Comparison of ENCODE assay signal across 18 cellular contexts in genomic region chr14:24887623-24888304, GRCh38.
A peak's percentile ranks its signal among the peaks of the same experiment; 100 is the strongest.
DNase-seq lines count a peak whose midpoint lies in the region; ATAC-seq and TF ChIP-seq lines count a peak whose summit lies in the region.
"Had no signal": no experiment of that assay in that cellular context is flagged by ENCODE, and none has a peak within 500 bp of the region (broad histone marks: within the 10 kb centered on the region; RNA-seq: fewer than 3 reads in every experiment).

No MANE protein-coding gene starts in this region.

- no peak overlapping the region for H4K5ac ChIP-seq in IMR-90 (ENCODE audit: low read depth, low read length)

- H3K36me3 ChIP-seq in Caco-2 (ENCODE audit: control insufficient read depth, insufficient read depth, low read length), result no peaks in the 10 kb centered on the region
- H3K36me3 ChIP-seq in IMR-90 (ENCODE audit: control insufficient read depth, insufficient read depth, low read length), result no peaks in the 10 kb centered on the region
- H3K36me3 ChIP-seq in kidney epithelial cell (ENCODE audit: control insufficient read depth, insufficient read depth, low read length), result no peaks in the 10 kb centered on the region
- H3K36me3 ChIP-seq in heart left ventricle, result no peaks in the 10 kb centered on the region
- H3K36me3 ChIP-seq: HAP-1, MG63, Peyer's patch had no signal

- H2AFZ ChIP-seq in IMR-90 (replicated peaks; ENCODE audit: low read length, poor library complexity), result no peak overlapping the region

- no peak overlapping the region for H2AK9ac ChIP-seq in IMR-90 (replicated peaks; ENCODE audit: low read depth, low read length, poor library complexity)

- no peak overlapping the region for H3K9ac ChIP-seq in IMR-90 (ENCODE audit: low read depth, low read length)

- no peaks in the 10 kb centered on the region for H3K27me3 Mint-ChIP-seq in Caco-2 (ENCODE audit: insufficient read depth, unreplicated experiment)

- H3K18ac ChIP-seq in IMR-90 (ENCODE audit: low read depth, low read length), result no peak overlapping the region

- in situ Hi-C loops in IMR-90 (cut with MboI; ENCODE audit: low sequenced_read_pairs) (no loop called here), astrocyte of the spinal cord (cut with HindIII; ENCODE audit: low sequenced_read_pairs) (no loop called here)

- no peak for ATAC-seq in IMR-90 (ENCODE audit: low read depth)
- ATAC-seq in GM21576 (IDR thresholded peaks at IDR 0.05; ENCODE audit: unreplicated experiment), result no peak
- ATAC-seq in heart left ventricle, result no peak
- ATAC-seq in HG02981 (IDR thresholded peaks at IDR 0.05; ENCODE audit: unreplicated experiment), result no peak

- H3K9me1 ChIP-seq in IMR-90 (ENCODE audit: insufficient read depth, low read length), result no peaks in the 10 kb centered on the region

- POLR2A ChIA-PET in Caco-2 (lab: Charles Lee) (no interaction called here), IMR-90 (lab: Charles Lee; ENCODE audit: unreplicated experiment) (no interaction called here)

- H3K27me3 ChIP-seq in Caco-2 (replicated peaks; ENCODE audit: control insufficient read depth, insufficient read depth, low read length), result no peaks in the 10 kb centered on the region
- H3K27me3 ChIP-seq in IMR-90 (ENCODE audit: control insufficient read depth, insufficient read depth, low read length), result no peaks in the 10 kb centered on the region
- no peaks in the 10 kb centered on the region for H3K27me3 ChIP-seq in kidney epithelial cell (ENCODE audit: control insufficient read depth, insufficient read depth, low read length)
- no peaks in the 10 kb centered on the region for H3K27me3 ChIP-seq in heart left ventricle
- H3K27me3 ChIP-seq: MG63, Peyer's patch had no signal

- H3K79me1 ChIP-seq in IMR-90 (ENCODE audit: low read depth in 1 of 2, low read length in 2 of 2), result no peaks in the 10 kb centered on the region

- BruUV-seq in Caco-2 (replicated peaks; lab: Mats Ljungman, UMichigan) (no TSS peak), IMR-90 (replicated peaks; lab: Mats Ljungman, UMichigan) (no TSS peak)

- no peak overlapping the region for H3K14ac ChIP-seq in IMR-90 (replicated peaks; ENCODE audit: low read depth, low read length)

- intact Hi-C loops in Caco-2 (cut with micrococcal nuclease; ENCODE audit: unreplicated experiment), result loop anchor here (5.0 kb wide), 1 partner anchor 70 kb away; no protein-coding TSS in a partner anchor
- intact Hi-C loops in IMR-90 (cut with micrococcal nuclease), result no loop called here
- intact Hi-C loops in heart left ventricle (cut with DNase I), result no loop called here

- no peak overlapping the region for H3K27ac ChIP-seq in IMR-90 (ENCODE audit: insufficient read depth, low read length)
- no peak overlapping the region for H3K27ac ChIP-seq in heart left ventricle
- H3K27ac ChIP-seq: Peyer's patch had no signal

- H3K4ac ChIP-seq in IMR-90 (ENCODE audit: low read depth, low read length), result no peak overlapping the region

- CTCF ChIA-PET in Caco-2 (lab: Charles Lee) (interaction anchor here (0.7 kb wide), 1 partner anchor 14 kb away, joined by 5 read pairs; no protein-coding TSS in a partner anchor), IMR-90 (lab: Yijun Ruan, JAX) (no interaction called here)

- H3K9me3 ChIP-seq in Caco-2, result peaks cover 12% of the 10 kb centered on the region
- peaks cover 3% of the 10 kb centered on the region; the same call in 1 of the 2 replicates for H3K9me3 ChIP-seq in IMR-90 (ENCODE audit: control insufficient read depth, insufficient read depth, low read length)
- H3K9me3 ChIP-seq in heart left ventricle, result peaks cover 0 to 13% (median 6%) of the 10 kb centered on the region in 12 donors
- H3K9me3 ChIP-seq: HAP-1, MG63 had no signal

- no peak overlapping the region for H3K4me2 ChIP-seq in IMR-90 (ENCODE audit: low read depth, low read length)

- WGBS in IMR-90 (ENCODE audit: extremely low coverage in 2 of 2, insufficient read length in 1 of 2), 2 experiments, result no CpG with 5 or more reads among the region's 3 CpGs
- 89 to 95% (median 92%) methylated on average over 3 of the region's 3 CpGs for WGBS in heart left ventricle, 4 donors

- no peak overlapping the region for H4K91ac ChIP-seq in IMR-90 (ENCODE audit: insufficient read depth, low read depth, low read length)

- H2BK20ac ChIP-seq in IMR-90 (ENCODE audit: low read depth, low read length), result no peak overlapping the region

- H3K23ac ChIP-seq in IMR-90 (ENCODE audit: low read depth, low read length), result no peak overlapping the region

- H2BK120ac ChIP-seq in IMR-90 (ENCODE audit: low read depth, low read length), result no peak overlapping the region

- no peak overlapping the region for H4K8ac ChIP-seq in IMR-90 (ENCODE audit: low read depth in 2 of 2, low read length in 2 of 2)

- no peak for TF ChIP-seq CTCF in Caco-2 (IDR thresholded peaks at IDR 0.05; ENCODE audit: insufficient read depth in 1 of 2, low read depth in 1 of 2, low read length in 1 of 2, severe bottlenecking in 1 of 2, unreplicated experiment in 1 of 2)
- no peak for TF ChIP-seq CTCF in IMR-90 (conservative IDR thresholded peaks at IDR 0.05; ENCODE audit: low read depth, low read length)
- TF ChIP-seq CTCF in astrocyte of the spinal cord (IDR thresholded peaks at IDR 0.05; ENCODE audit: low read depth, low read length), result no peak
- no peak for TF ChIP-seq CTCF in kidney epithelial cell (IDR thresholded peaks at IDR 0.05; ENCODE audit: insufficient read depth, low read length, poor library complexity, severe bottlenecking)
- no peak for TF ChIP-seq CTCF in heart left ventricle (IDR thresholded peaks at IDR 0.05)

- no peak overlapping the region for H2BK15ac ChIP-seq in IMR-90 (ENCODE audit: low read depth, low read length)

- H3K4me1 Mint-ChIP-seq in Caco-2 (ENCODE audit: low read depth, unreplicated experiment), result peaks cover 47% of the 10 kb centered on the region

- H3K4me1 ChIP-seq in Caco-2 (peaks cover 42% of the 10 kb centered on the region), IMR-90 (ENCODE audit: control insufficient read depth, insufficient read depth, low read length) (no peaks in the 10 kb centered on the region), heart left ventricle (peaks cover 0 to 27% (median 9%) of the 10 kb centered on the region in 12 donors)
- H3K4me1 ChIP-seq: HAP-1, Peyer's patch had no signal

- no peaks in the 10 kb centered on the region for H4K20me1 ChIP-seq in IMR-90 (ENCODE audit: insufficient read depth, low read length)

- peaks cover 39% of the 10 kb centered on the region for H3K9me3 Mint-ChIP-seq in Caco-2 (ENCODE audit: unreplicated experiment)

- TF ChIP-seq RAD21 in IMR-90 (IDR thresholded peaks at IDR 0.05; ENCODE audit: low read length), result no peak

- H3K4me3 Mint-ChIP-seq in Caco-2 (ENCODE audit: unreplicated experiment), result no peak overlapping the region
- H3K4me3 Mint-ChIP-seq: CD14-positive monocyte had no signal

- DNase-seq in Caco-2, result no peak
- peak; percentile 24 for DNase-seq in IMR-90
- peak; percentile 23 for DNase-seq in astrocyte of the spinal cord (ENCODE audit: low read depth, low spot score)
- DNase-seq in kidney epithelial cell (ENCODE audit: low read depth), result peak; percentile 39
- DNase-seq in NCI-H1930 (lab: John Stamatoyannopoulos, UW), result no peak
- no peak for DNase-seq in heart left ventricle
- DNase-seq: COR-L47, KBM-7, MG63, NCI-H1092 treated with DMSO at 0.1 percent for 48 hours, NCI-H187, NCI-H510A, Peyer's patch, SHP77 treated with DMSO at 0.1 percent for 48 hours had no signal

- no peak overlapping the region for H3K4me3 ChIP-seq in Caco-2 (ENCODE audit: low read depth, low read length)
- no peak overlapping the region for H3K4me3 ChIP-seq in IMR-90 (ENCODE audit: insufficient read depth, low read depth, low read length)
- no peak overlapping the region for H3K4me3 ChIP-seq in astrocyte of the spinal cord (ENCODE audit: low read depth, low read length)
- H3K4me3 ChIP-seq in kidney epithelial cell (ENCODE audit: low read depth, low read length), result no peak overlapping the region
- H3K4me3 ChIP-seq in heart left ventricle, result no peak overlapping the region
- H3K4me3 ChIP-seq: HAP-1, MG63, Peyer's patch had no signal

- no peak for TF ChIP-seq POLR2A in IMR-90 (IDR thresholded peaks at IDR 0.05; ENCODE audit: low read depth, low read length)
- TF ChIP-seq POLR2A in heart left ventricle (IDR thresholded peaks at IDR 0.05), result no peak

- H2BK5ac ChIP-seq in IMR-90 (ENCODE audit: low read depth, low read length, poor library complexity, severe bottlenecking), result no peak overlapping the region

- peaks cover 11% of the 10 kb centered on the region for H3K36me3 Mint-ChIP-seq in Caco-2 (ENCODE audit: insufficient read depth, unreplicated experiment)
- H3K36me3 Mint-ChIP-seq: CD14-positive monocyte had no signal

- dilution Hi-C loops in IMR-90 (cut with HindIII; ENCODE audit: low sequenced_read_pairs, unreplicated experiment), result no loop called here

- no peak overlapping the region for H3K56ac ChIP-seq in IMR-90 (ENCODE audit: extremely low read depth, insufficient read depth, low read length)

- H2AK5ac ChIP-seq in IMR-90 (ENCODE audit: low read depth, low read length), result no peak overlapping the region

- peak overlapping the region; percentile 70 for H3K27ac Mint-ChIP-seq in Caco-2 (ENCODE audit: unreplicated experiment)
- H3K27ac Mint-ChIP-seq: CD14-positive monocyte had no signal

TF ChIP-seq in IMR-90, 13 proteins besides CTCF, POLR2A, EP300 and RAD21:
- TF ChIP-seq MAFK (IDR thresholded peaks at IDR 0.05; ENCODE audit: low read depth, low read length) (peak; percentile 77), ELK1 (IDR thresholded peaks at IDR 0.05; ENCODE audit: borderline replicate concordance, low read depth, low read length) (no peak)

Comparison
In these comparisons a context has a peak if more than half of its experiments do, and no peak if none do; other contexts are left out.
1. DNase-seq: peak in IMR-90 (single experiment), astrocyte of the spinal cord (single experiment) and kidney epithelial cell (single experiment); none in Caco-2 (0 of 2), NCI-H1930 (0 of 2) and heart left ventricle (0 of 5).